8 cellular contexts compared by ENCODE assay signal in the genomic region with DNA sequence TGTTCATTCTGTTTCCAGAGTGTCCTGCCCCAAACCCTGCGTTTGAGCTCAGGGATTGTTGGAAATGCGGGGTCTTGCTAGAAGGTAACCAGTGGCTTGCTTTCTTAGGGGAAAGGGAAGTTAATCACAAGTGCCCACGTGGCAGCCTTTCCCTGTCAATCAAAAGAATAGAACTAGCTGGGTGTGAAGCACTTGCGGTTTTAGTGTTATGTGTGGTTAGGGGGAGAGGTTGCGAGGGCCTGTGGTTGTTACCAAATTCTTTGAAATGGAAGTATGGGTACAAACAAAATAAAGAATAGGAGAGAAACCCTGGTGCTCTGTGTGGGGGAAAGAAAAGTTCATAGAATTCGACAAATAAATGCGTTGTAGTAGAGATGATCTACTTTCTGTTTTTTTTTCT.
DNase-seq lines count a peak whose midpoint lies in the region; ATAC-seq and TF ChIP-seq lines count a peak whose summit lies in the region.

No MANE protein-coding gene starts in this region.

- H3K4me1 ChIP-seq in effector memory CD4-positive, alpha-beta T cell (ENCODE audit: control insufficient read depth, insufficient read depth, low read length, poor library complexity, severe bottlenecking) = peaks cover 41% of the 10 kb centered on the region
- peaks cover 31 to 85% (median 60%) of the 10 kb centered on the region in 6 donors for H3K4me1 ChIP-seq in spleen

- no peak for TF ChIP-seq POLR2A in spleen (IDR thresholded peaks at IDR 0.05)

- TF ChIP-seq CTCF in spleen (IDR thresholded peaks at IDR 0.05 in 8 of 11, conservative IDR thresholded peaks at IDR 0.05 in 3 of 11) = no peak

- H3K36me3 ChIP-seq in effector memory CD4-positive, alpha-beta T cell (ENCODE audit: control insufficient read depth, insufficient read depth, low read length) = no peaks in the 10 kb centered on the region
- no peaks in the 10 kb centered on the region for H3K36me3 ChIP-seq in spleen

- ATAC-seq in HG03558 (IDR thresholded peaks at IDR 0.05; ENCODE audit: extremely low read depth, unreplicated experiment) = peak; percentile 14
- peak; percentile 53 to 57 for ATAC-seq in activated CD4-positive, CD25-positive, alpha-beta regulatory T cell treated with anti-CD3 and anti-CD28 coated beads, Interleukin-2, amount 50 U/mL, for 24 hours

- H3K27me3 ChIP-seq in effector memory CD4-positive, alpha-beta T cell (replicated peaks; ENCODE audit: control insufficient read depth, insufficient read depth, low read length, poor library complexity, severe bottlenecking) = no peaks in the 10 kb centered on the region
- peaks cover 0 to 23% (median 0%) of the 10 kb centered on the region in 7 donors for H3K27me3 ChIP-seq in spleen (replicated peaks in 1 of 7)

- no peaks in the 10 kb centered on the region for H3K9me3 ChIP-seq in effector memory CD4-positive, alpha-beta T cell (ENCODE audit: control insufficient read depth, low read length)
- H3K9me3 ChIP-seq in spleen = no peaks in the 10 kb centered on the region

- peak overlapping the region; percentile 58 for H3K27ac ChIP-seq in effector memory CD4-positive, alpha-beta T cell (ENCODE audit: insufficient read depth, low read length, poor library complexity, severe bottlenecking)
- peak overlapping the region in 7 of 8 donors; percentile 36 to 84 (median 75) for H3K27ac ChIP-seq in spleen

- intact Hi-C loops in spleen (cut with DNase I; ENCODE audit: low total_unique reads) = no loop called here

- DNase-seq in activated gamma-delta T cell treated with Interleukin-2 at 50 U/mL for 16 hours (peak; percentile 56), activated gamma-delta T cell (lab: John Stamatoyannopoulos, UW) (no peak), spleen (peak; percentile 79), NCI-H82 treated with DMSO at 0.1 percent for 48 hours (lab: John Stamatoyannopoulos, UW; ENCODE audit: unreplicated experiment) (no peak), NCI-H1417 treated with DMSO at 0.1 percent for 48 hours (lab: John Stamatoyannopoulos, UW) (no peak)
- DNase-seq in effector memory CD4-positive, alpha-beta T cell = peak; percentile 53 to 57 (median 57)

- peak overlapping the region; percentile 20 for H3K4me3 ChIP-seq in effector memory CD4-positive, alpha-beta T cell (ENCODE audit: insufficient read depth, low read depth, low read length, poor library complexity, severe bottlenecking)
- H3K4me3 ChIP-seq in spleen = peak overlapping the region in 2 of 8 donors; percentile 1 to 45

- WGBS in spleen, 5 donors = 23 to 31% (median 26%) methylated on average over 7 of the region's 7 CpGs

Comparison
In these comparisons a context has a peak if more than half of its experiments do, and no peak if none do; other contexts are left out.
1. DNase-seq: peak in activated gamma-delta T cell treated with Interleukin-2 at 50 U/mL for 16 hours (single experiment), effector memory CD4-positive, alpha-beta T cell (3 of 3) and spleen (single experiment); none in activated gamma-delta T cell (single experiment), NCI-H82 treated with DMSO at 0.1 percent for 48 hours (single experiment) and NCI-H1417 treated with DMSO at 0.1 percent for 48 hours (single experiment).